1 cellular context compared by ENCODE assay signal in genomic region chr16:54430491-54431030, GRCh38.
A peak's percentile ranks its signal among the peaks of the same experiment; 100 is the strongest.
TF ChIP-seq lines count a peak whose summit lies in the region.

No MANE protein-coding gene starts in this region.

TF ChIP-seq in liver, 16 proteins besides CTCF, POLR2A, EP300 and RAD21 (continued from another document):
- TF ChIP-seq GABPA (IDR thresholded peaks at IDR 0.05 in 1 of 2, conservative IDR thresholded peaks at IDR 0.05 in 1 of 2): no peak
- peak; percentile 80 for TF ChIP-seq FOXA1 (IDR thresholded peaks at IDR 0.05)
- no peak for TF ChIP-seq MAX (IDR thresholded peaks at IDR 0.05)
